8 cellular contexts compared by ENCODE assay signal in genomic region chr1:58884706-58885661, GRCh38.
A peak's percentile ranks its signal among the peaks of the same experiment; 100 is the strongest.
DNase-seq lines count a peak whose midpoint lies in the region; ATAC-seq and TF ChIP-seq lines count a peak whose summit lies in the region.

No MANE protein-coding gene starts in this region.

- H3K9ac ChIP-seq in parathyroid adenoma: peak overlapping the region; percentile 29

- H2AFZ ChIP-seq in parathyroid adenoma: peak overlapping the region; percentile 53

- H3K4me3 Mint-ChIP-seq in effector memory CD8-positive, alpha-beta T cell: no peak overlapping the region

- H3K4me3 ChIP-seq in parathyroid adenoma (ENCODE audit: low read depth, low read length): no peak overlapping the region

- no peak for ATAC-seq in effector memory CD8-positive, alpha-beta T cell (replicated peaks)

- H3K27me3 Mint-ChIP-seq in effector memory CD8-positive, alpha-beta T cell: no peaks in the 10 kb centered on the region

- H3K36me3 Mint-ChIP-seq in effector memory CD8-positive, alpha-beta T cell (ENCODE audit: insufficient read depth): peaks cover 4% of the 10 kb centered on the region

- peaks cover 64% of the 10 kb centered on the region for H3K4me1 ChIP-seq in parathyroid adenoma

- H3K27ac ChIP-seq in parathyroid adenoma: peak overlapping the region; percentile 99

- H3K4me1 Mint-ChIP-seq in effector memory CD8-positive, alpha-beta T cell (ENCODE audit: low read depth in 2 of 2): peaks cover 30 to 51% of the 10 kb centered on the region in 2 donors

- DNase-seq in DMS79 (lab: John Stamatoyannopoulos, UW) (peak; percentile 66), NCI-H345 (lab: John Stamatoyannopoulos, UW) (peak; percentile 89), Ammon's horn (ENCODE audit: low spot score) (no peak), HK-2 (ENCODE audit: unreplicated experiment) (no peak), cortex of kidney (lab: John Stamatoyannopoulos, UW) (no peak)
- no peak for DNase-seq in effector memory CD8-positive, alpha-beta T cell
- DNase-seq in activated CD4-positive, CD25-positive, alpha-beta regulatory T cell treated with anti-CD3 and anti-CD28 coated beads, Interleukin-2, amount 50 U/mL, for 72 hours: no peak

- H3K9me3 ChIP-seq in parathyroid adenoma (ENCODE audit: control insufficient read depth, low read length): no peaks in the 10 kb centered on the region

- no peaks in the 10 kb centered on the region for H3K27me3 ChIP-seq in parathyroid adenoma (ENCODE audit: control insufficient read depth, insufficient read depth, low read length)

- H3K79me2 ChIP-seq in parathyroid adenoma: no peaks in the 10 kb centered on the region

- peak overlapping the region; percentile 23 for H3K4me2 ChIP-seq in parathyroid adenoma (ENCODE audit: low read length)

- TF ChIP-seq CTCF in parathyroid adenoma (IDR thresholded peaks at IDR 0.05): no peak

- H3K9me3 Mint-ChIP-seq in effector memory CD8-positive, alpha-beta T cell: no peaks in the 10 kb centered on the region

- no peaks in the 10 kb centered on the region for H3K36me3 ChIP-seq in parathyroid adenoma (ENCODE audit: control insufficient read depth, insufficient read depth, low read length)

- H3K27ac Mint-ChIP-seq in effector memory CD8-positive, alpha-beta T cell: peak overlapping the region; percentile 79 to 87

Comparison
In these comparisons a context has a peak if more than half of its experiments do, and no peak if none do; other contexts are left out.
1. DNase-seq: peak in DMS79 (single experiment) and NCI-H345 (single experiment); none in effector memory CD8-positive, alpha-beta T cell (0 of 3), Ammon's horn (single experiment), HK-2 (single experiment), cortex of kidney (single experiment) and activated CD4-positive, CD25-positive, alpha-beta regulatory T cell treated with anti-CD3 and anti-CD28 coated beads, Interleukin-2, amount 50 U/mL, for 72 hours (single experiment).